In the genomic region with DNA sequence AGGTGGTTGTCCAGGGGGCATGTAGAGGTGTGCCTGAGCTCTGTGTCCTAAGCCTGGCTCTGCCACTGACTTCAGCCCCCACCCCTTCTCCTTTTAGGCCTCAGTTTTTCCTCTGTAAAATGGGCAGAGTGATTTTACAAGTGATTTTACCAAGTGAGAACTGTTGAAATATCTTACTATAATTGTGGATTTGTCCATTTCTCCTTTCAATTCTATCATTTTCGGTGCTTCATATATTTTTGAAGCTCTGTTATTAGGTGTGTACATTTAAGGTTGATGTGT, we compare ENCODE assay signal across 1 cellular context.
TF ChIP-seq lines count a peak whose summit lies in the region.

No MANE protein-coding gene starts in this region.

TF ChIP-seq in K562, 482 proteins besides CTCF, POLR2A, EP300 and RAD21 (continues in another document):
- TF ChIP-seq EZH2 (IDR thresholded peaks at IDR 0.05; ENCODE audit: borderline replicate concordance, low read depth, low read length) (no peak), L3MBTL2 (IDR thresholded peaks at IDR 0.05) (no peak), PTTG1 (tag; IDR thresholded peaks at IDR 0.05; ENCODE audit: low read depth) (no peak), NR4A1 (CRISPR knock-in tag; IDR thresholded peaks at IDR 0.05) (no peak), NR4A1 (tag; IDR thresholded peaks at IDR 0.05) (no peak), SETDB1 (IDR thresholded peaks at IDR 0.05; ENCODE audit: low read length) (no peak), MAFK (IDR thresholded peaks at IDR 0.05; ENCODE audit: low read length) (no peak), AFF4 (CRISPR knock-in tag; IDR thresholded peaks at IDR 0.05) (no peak), HNRNPL (IDR thresholded peaks at IDR 0.05; ENCODE audit: low read depth, low read length) (no peak), ZNF830 (CRISPR knock-in tag; IDR thresholded peaks at IDR 0.05) (no peak), ZKSCAN8 (CRISPR knock-in tag; IDR thresholded peaks at IDR 0.05) (no peak), SMC3 (conservative IDR thresholded peaks at IDR 0.05; ENCODE audit: insufficient read depth, low read depth, low read length) (no peak), PRMT5 (CRISPR knock-in tag; IDR thresholded peaks at IDR 0.05) (no peak), ZNF133 (CRISPR knock-in tag; IDR thresholded peaks at IDR 0.05) (no peak), DNMT1 (IDR thresholded peaks at IDR 0.05) (no peak), NFRKB (IDR thresholded peaks at IDR 0.05; ENCODE audit: low read depth) (no peak), PHF20 (IDR thresholded peaks at IDR 0.05; ENCODE audit: partially characterized antibody) (peak; percentile 26), TRIM28 (IDR thresholded peaks at IDR 0.05) (no peak), DDX20 (tag; IDR thresholded peaks at IDR 0.05; ENCODE audit: low read depth) (no peak), HEY1 (CRISPR knock-in tag; IDR thresholded peaks at IDR 0.05; ENCODE audit: borderline replicate concordance) (no peak), NRF1 (conservative IDR thresholded peaks at IDR 0.05 in 1 of 2, IDR thresholded peaks at IDR 0.05 in 1 of 2) (no peak), TBP (optimal IDR thresholded peaks at IDR 0.05; ENCODE audit: low read depth, low read length) (no peak), ZNF518B (CRISPR knock-in tag; IDR thresholded peaks at IDR 0.05) (no peak), CTBP1 (IDR thresholded peaks at IDR 0.05; ENCODE audit: borderline replicate concordance) (no peak), HOMEZ (CRISPR knock-in tag; IDR thresholded peaks at IDR 0.05) (no peak), ZNF644 (tag; IDR thresholded peaks at IDR 0.05; ENCODE audit: low read depth) (no peak), NEUROD1 (IDR thresholded peaks at IDR 0.05; ENCODE audit: borderline replicate concordance, low read depth, low read length, partially characterized antibody) (no peak), POLR2AphosphoS5 (IDR thresholded peaks at IDR 0.05; ENCODE audit: control insufficient read depth, insufficient read depth, low read depth, low read length) (no peak), ZC3H11A (IDR thresholded peaks at IDR 0.05; ENCODE audit: low read depth, low read length) (no peak), NONO (IDR thresholded peaks at IDR 0.05; ENCODE audit: low read depth in 2 of 2, low read length in 1 of 2) (no peak), MTA1 (IDR thresholded peaks at IDR 0.05; ENCODE audit: borderline replicate concordance) (no peak), ZNF318 (IDR thresholded peaks at IDR 0.05; ENCODE audit: borderline replicate concordance in 1 of 2, low read depth in 1 of 2) (no peak), TEAD1 (CRISPR knock-in tag; IDR thresholded peaks at IDR 0.05) (no peak)
- TF ChIP-seq, protein P1, sequence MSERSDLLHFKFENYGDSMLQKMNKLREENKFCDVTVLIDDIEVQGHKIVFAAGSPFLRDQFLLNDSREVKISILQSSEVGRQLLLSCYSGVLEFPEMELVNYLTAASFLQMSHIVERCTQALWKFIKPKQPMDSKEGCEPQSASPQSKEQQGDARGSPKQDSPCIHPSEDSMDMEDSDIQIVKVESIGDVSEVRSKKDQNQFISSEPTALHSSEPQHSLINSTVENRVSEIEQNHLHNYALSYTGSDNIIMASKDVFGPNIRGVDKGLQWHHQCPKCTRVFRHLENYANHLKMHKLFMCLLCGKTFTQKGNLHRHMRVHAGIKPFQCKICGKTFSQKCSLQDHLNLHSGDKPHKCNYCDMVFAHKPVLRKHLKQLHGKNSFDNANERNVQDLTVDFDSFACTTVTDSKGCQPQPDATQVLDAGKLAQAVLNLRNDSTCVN (CRISPR knock-in tag; IDR thresholded peaks at IDR 0.05): no peak
- TF ChIP-seq, protein P2, sequence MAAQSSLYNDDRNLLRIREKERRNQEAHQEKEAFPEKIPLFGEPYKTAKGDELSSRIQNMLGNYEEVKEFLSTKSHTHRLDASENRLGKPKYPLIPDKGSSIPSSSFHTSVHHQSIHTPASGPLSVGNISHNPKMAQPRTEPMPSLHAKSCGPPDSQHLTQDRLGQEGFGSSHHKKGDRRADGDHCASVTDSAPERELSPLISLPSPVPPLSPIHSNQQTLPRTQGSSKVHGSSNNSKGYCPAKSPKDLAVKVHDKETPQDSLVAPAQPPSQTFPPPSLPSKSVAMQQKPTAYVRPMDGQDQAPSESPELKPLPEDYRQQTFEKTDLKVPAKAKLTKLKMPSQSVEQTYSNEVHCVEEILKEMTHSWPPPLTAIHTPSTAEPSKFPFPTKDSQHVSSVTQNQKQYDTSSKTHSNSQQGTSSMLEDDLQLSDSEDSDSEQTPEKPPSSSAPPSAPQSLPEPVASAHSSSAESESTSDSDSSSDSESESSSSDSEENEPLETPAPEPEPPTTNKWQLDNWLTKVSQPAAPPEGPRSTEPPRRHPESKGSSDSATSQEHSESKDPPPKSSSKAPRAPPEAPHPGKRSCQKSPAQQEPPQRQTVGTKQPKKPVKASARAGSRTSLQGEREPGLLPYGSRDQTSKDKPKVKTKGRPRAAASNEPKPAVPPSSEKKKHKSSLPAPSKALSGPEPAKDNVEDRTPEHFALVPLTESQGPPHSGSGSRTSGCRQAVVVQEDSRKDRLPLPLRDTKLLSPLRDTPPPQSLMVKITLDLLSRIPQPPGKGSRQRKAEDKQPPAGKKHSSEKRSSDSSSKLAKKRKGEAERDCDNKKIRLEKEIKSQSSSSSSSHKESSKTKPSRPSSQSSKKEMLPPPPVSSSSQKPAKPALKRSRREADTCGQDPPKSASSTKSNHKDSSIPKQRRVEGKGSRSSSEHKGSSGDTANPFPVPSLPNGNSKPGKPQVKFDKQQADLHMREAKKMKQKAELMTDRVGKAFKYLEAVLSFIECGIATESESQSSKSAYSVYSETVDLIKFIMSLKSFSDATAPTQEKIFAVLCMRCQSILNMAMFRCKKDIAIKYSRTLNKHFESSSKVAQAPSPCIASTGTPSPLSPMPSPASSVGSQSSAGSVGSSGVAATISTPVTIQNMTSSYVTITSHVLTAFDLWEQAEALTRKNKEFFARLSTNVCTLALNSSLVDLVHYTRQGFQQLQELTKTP (IDR thresholded peaks at IDR 0.05; ENCODE audit: low read depth in 1 of 2, partially characterized antibody in 2 of 2): no peak
- TF ChIP-seq, protein P3, sequence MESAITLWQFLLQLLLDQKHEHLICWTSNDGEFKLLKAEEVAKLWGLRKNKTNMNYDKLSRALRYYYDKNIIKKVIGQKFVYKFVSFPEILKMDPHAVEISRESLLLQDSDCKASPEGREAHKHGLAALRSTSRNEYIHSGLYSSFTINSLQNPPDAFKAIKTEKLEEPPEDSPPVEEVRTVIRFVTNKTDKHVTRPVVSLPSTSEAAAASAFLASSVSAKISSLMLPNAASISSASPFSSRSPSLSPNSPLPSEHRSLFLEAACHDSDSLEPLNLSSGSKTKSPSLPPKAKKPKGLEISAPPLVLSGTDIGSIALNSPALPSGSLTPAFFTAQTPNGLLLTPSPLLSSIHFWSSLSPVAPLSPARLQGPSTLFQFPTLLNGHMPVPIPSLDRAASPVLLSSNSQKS (CRISPR knock-in tag; IDR thresholded peaks at IDR 0.05): no peak
